Comparison of ENCODE assay signal across 17 cellular contexts in the genomic region with DNA sequence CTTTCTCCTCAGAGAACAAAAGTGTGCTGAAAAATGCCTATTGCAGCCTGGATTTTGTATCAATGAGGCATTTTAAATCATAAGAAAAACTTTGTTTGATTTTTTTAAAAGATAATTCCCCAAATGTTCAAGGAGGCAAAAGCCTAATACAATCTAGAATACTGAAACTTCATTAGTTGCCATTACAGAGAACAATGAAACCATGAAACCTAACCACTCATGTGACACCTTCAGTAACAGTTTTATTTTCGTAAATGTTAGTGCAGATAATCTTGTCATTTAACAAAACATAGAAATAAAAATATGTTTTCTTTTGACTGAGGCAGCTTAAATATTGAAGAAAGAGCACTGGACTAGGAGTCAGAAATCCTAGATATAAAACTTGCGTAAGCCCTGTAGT.
DNase-seq lines count a peak whose midpoint lies in the region; ATAC-seq and TF ChIP-seq lines count a peak whose summit lies in the region.
"Had no signal": no experiment of that assay in that cellular context is flagged by ENCODE, and none has a peak within 500 bp of the region (broad histone marks: within the 10 kb centered on the region; RNA-seq: fewer than 3 reads in every experiment).

No MANE protein-coding gene starts in this region.

- H3K4me1 ChIP-seq in PC-3 (ENCODE audit: insufficient read depth, low read length), result peaks cover 30% of the 10 kb centered on the region
- peaks cover 0 to 21% (median 6%) of the 10 kb centered on the region in 3 donors for H3K4me1 ChIP-seq in esophagus squamous epithelium

- H2AFZ ChIP-seq in PC-3 (ENCODE audit: low read length), result no peak overlapping the region
- H2AFZ ChIP-seq: GM23248 had no signal

- peak overlapping the region; percentile 60 for H3K27ac ChIP-seq in PC-3 (ENCODE audit: low read length)
- H3K27ac ChIP-seq in esophagus squamous epithelium, result no peak overlapping the region
- H3K27ac ChIP-seq: GM23248 had no signal

- H3K36me3 ChIP-seq in PC-3 (ENCODE audit: low read depth, low read length), result no peaks in the 10 kb centered on the region
- H3K36me3 ChIP-seq in esophagus squamous epithelium, result no peaks in the 10 kb centered on the region

- DNase-seq in GM12865 (ENCODE audit: low read depth) (peak; percentile 15), PC-3 (no peak), hepatic stellate cell (ENCODE audit: low spot score) (no peak), esophagus squamous epithelium (lab: John Stamatoyannopoulos, UW) (no peak), NCI-H1436 treated with DMSO at 0.1 percent for 48 hours (lab: John Stamatoyannopoulos, UW) (no peak)
- DNase-seq: C1 segment of cervical spinal cord; GF-D8; Kasumi-1; NCI-H1105 treated with DMSO at 0.1 percent for 48 hours; NCI-H187 treated with DMSO at 0.1 percent for 48 hours; NCI-H446; NCI-H69; NK-92 treated with Interleukin-12 subunit alpha and Interleukin-12 subunit beta, amount 100 ng/mL, for 24 hours had no signal

- intact Hi-C loops in PC-3 (cut with micrococcal nuclease), result no loop called here
- intact Hi-C loops in esophagus squamous epithelium (cut with DNase I), result no loop called here

- no peaks in the 10 kb centered on the region for H3K79me2 ChIP-seq in PC-3 (ENCODE audit: low read length)

- TF ChIP-seq POLR2A in esophagus squamous epithelium (IDR thresholded peaks at IDR 0.05), result no peak

- peak; percentile 44 for ATAC-seq in GM19351 (IDR thresholded peaks at IDR 0.05; ENCODE audit: unreplicated experiment)
- peak; percentile 22 for ATAC-seq in HG02759 (IDR thresholded peaks at IDR 0.05; ENCODE audit: unreplicated experiment)
- no peak for ATAC-seq in PC-3
- ATAC-seq in GM19023 (IDR thresholded peaks at IDR 0.05; ENCODE audit: unreplicated experiment), result no peak

- POLR2A ChIA-PET in PC-3 (lab: Charles Lee; ENCODE audit: unreplicated experiment), result no interaction called here

- no peak for TF ChIP-seq CTCF in GM12865 (IDR thresholded peaks at IDR 0.05; ENCODE audit: insufficient read depth, low read depth, low read length, missing control alignments)
- TF ChIP-seq CTCF in PC-3 (conservative IDR thresholded peaks at IDR 0.05; ENCODE audit: low read depth, low read length), result no peak
- no peak for TF ChIP-seq CTCF in esophagus squamous epithelium (IDR thresholded peaks at IDR 0.05)

- no peaks in the 10 kb centered on the region; the same call in 1 of the 2 replicates for H3K9me2 ChIP-seq in PC-3 (replicated peaks; ENCODE audit: low read length)

- H4K20me1 ChIP-seq in PC-3 (ENCODE audit: low read length), result no peaks in the 10 kb centered on the region

- H3K9ac ChIP-seq in PC-3 (ENCODE audit: low read length), result 0 out of 2 replicates have a peak overlapping the region, but pooled peaks have one; percentile 12
- H3K9ac ChIP-seq: GM23248 had no signal

- no peaks in the 10 kb centered on the region for H3K9me3 ChIP-seq in PC-3 (ENCODE audit: low read length)
- H3K9me3 ChIP-seq in esophagus squamous epithelium, result no peaks in the 10 kb centered on the region

- H3K4me2 ChIP-seq in PC-3 (ENCODE audit: low read length), result peak overlapping the region; percentile 53

- H3F3A ChIP-seq in PC-3 (ENCODE audit: low read length, unreplicated experiment), result peaks cover 5% of the 10 kb centered on the region

- BruUV-seq in PC-3 (replicated peaks; lab: Mats Ljungman, UMichigan), result no TSS peak

- CTCF ChIA-PET in PC-3 (lab: Charles Lee), result no interaction called here

- 83 to 89% methylated on average over 2 of the region's 2 CpGs for WGBS in esophagus squamous epithelium, 2 donors

- H3K4me3 ChIP-seq in GM12865 (ENCODE audit: low read depth, low read length) (no peak overlapping the region), PC-3 (ENCODE audit: low read length) (no peak overlapping the region), esophagus squamous epithelium (no peak overlapping the region)
- H3K4me3 ChIP-seq: GM23248 had no signal

- no peaks in the 10 kb centered on the region for H3K27me3 ChIP-seq in PC-3 (ENCODE audit: low read length)
- H3K27me3 ChIP-seq in esophagus squamous epithelium, result no peaks in the 10 kb centered on the region

Comparison
In these comparisons a context has a peak if more than half of its experiments do, and no peak if none do; other contexts are left out.
1. ATAC-seq: peak in GM19351 (single experiment) and HG02759 (single experiment); none in PC-3 (single experiment) and GM19023 (single experiment).